19 cellular contexts compared by ENCODE assay signal in the genomic region with DNA sequence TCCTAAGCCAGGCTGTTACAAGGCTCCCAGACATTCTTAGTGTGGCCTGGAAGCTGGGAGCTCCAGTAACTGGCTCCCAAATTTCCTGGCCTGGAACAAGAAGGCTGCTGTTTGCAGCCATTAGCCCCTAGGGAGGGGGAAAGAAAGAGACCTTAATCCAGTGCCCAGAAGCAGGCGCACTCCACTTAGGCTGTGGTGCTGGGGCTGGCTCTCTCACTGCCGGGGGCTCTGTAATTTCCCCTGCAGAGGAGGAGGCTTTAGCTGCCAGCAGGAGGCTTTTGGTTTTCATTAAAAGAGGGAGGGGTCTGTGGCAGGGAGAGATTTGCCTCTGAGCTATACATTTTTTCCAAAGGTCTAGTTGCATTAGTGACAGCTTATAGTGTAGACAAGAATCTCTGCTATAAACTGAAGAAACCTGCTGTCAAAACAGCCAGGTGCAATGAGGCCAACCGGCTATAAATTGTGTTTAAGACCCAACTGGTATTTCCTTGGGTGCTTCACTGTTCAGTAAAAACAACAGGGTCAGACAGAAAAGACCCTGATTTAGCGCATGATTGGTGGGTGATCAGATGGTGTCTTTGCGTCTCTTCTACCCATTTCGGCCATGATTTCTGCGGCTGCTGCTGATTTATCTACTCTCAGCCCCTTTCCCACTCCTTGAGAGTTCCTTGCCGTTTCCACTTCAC.
A peak's percentile ranks its signal among the peaks of the same experiment; 100 is the strongest.
DNase-seq lines count a peak whose midpoint lies in the region; ATAC-seq and TF ChIP-seq lines count a peak whose summit lies in the region.
"Had no signal": no experiment of that assay in that cellular context is flagged by ENCODE, and none has a peak within 500 bp of the region (broad histone marks: within the 10 kb centered on the region; RNA-seq: fewer than 3 reads in every experiment).

No MANE protein-coding gene starts in this region.

- TF ChIP-seq CTCF in neural crest cell (conservative IDR thresholded peaks at IDR 0.05) = peak; percentile 32

- H3K4me1 Mint-ChIP-seq in neural crest cell = peaks cover 49% of the 10 kb centered on the region

- no peak overlapping the region for H3K4me3 Mint-ChIP-seq in neural crest cell
- H3K4me3 Mint-ChIP-seq: activated CD4-positive, alpha-beta T cell treated with anti-CD3 and anti-CD28 coated beads, Interleukin-2, amount 10 ng/mL, durations not matched to agents 24 days and 14 days had no signal

- no peaks in the 10 kb centered on the region for H3K9me3 Mint-ChIP-seq in neural crest cell
- H3K9me3 Mint-ChIP-seq: activated CD4-positive, alpha-beta T cell treated with anti-CD3 and anti-CD28 coated beads, Interleukin-2, amount 10 ng/mL, durations not matched to agents 24 days and 14 days had no signal

- ATAC-seq in HG02981 (IDR thresholded peaks at IDR 0.05; ENCODE audit: unreplicated experiment) = no peak
- ATAC-seq: mucosa of descending colon, PC-3 had no signal

- H3K27me3 Mint-ChIP-seq in neural crest cell (ENCODE audit: low read depth) = no peaks in the 10 kb centered on the region
- H3K27me3 Mint-ChIP-seq: activated CD4-positive, alpha-beta T cell treated with anti-CD3 and anti-CD28 coated beads, Interleukin-2, amount 10 ng/mL, durations not matched to agents 24 days and 14 days had no signal

- DNase-seq in ELF-1 (ENCODE audit: low read depth, low spot score) = peak; percentile 94
- DNase-seq in NCI-H2227 treated with DMSO at 0.1 percent for 48 hours (lab: John Stamatoyannopoulos, UW) = peak; percentile 25
- peak; percentile 66 for DNase-seq in ecto neural progenitor cell (ENCODE audit: low spot score)
- DNase-seq in neural crest cell (ENCODE audit: low read depth, low spot score) = no peak
- DNase-seq in middle frontal gyrus (ENCODE audit: extremely low spot score, low spot score) = no peak
- DNase-seq in NCI-H2081 treated with DMSO at 0.1 percent for 48 hours (lab: John Stamatoyannopoulos, UW) = no peak
- no peak for DNase-seq in epidermal melanocyte (ENCODE audit: insufficient read length, low spot score)
- DNase-seq: activated CD4-positive, alpha-beta T cell treated with anti-CD3 and anti-CD28 coated beads, Interleukin-2, amount 10 ng/mL, durations not matched to agents 24 days and 14 days; activated CD8-positive, alpha-beta memory T cell treated with anti-CD3 and anti-CD28 coated beads, Interleukin-2, amount 50 U/mL, for 48 hours; anterior cingulate cortex; HCEC 1CT; mucosa of descending colon; NCI-H1092 treated with DMSO at 0.1 percent for 48 hours; NCI-H2081; NCI-H526 treated with DMSO at 0.1 percent for 48 hours; occipital lobe; PC-3; stimulated activated naive CD4-positive, alpha-beta T cell treated with Interleukin-2 at 50 U/mL for 16 hours had no signal

- no peaks in the 10 kb centered on the region for H3K36me3 Mint-ChIP-seq in neural crest cell (ENCODE audit: low read depth)

- H3K27ac Mint-ChIP-seq in neural crest cell (ENCODE audit: unreplicated experiment) = peak overlapping the region; percentile 76
- H3K27ac Mint-ChIP-seq: activated CD4-positive, alpha-beta T cell treated with anti-CD3 and anti-CD28 coated beads, Interleukin-2, amount 10 ng/mL, durations not matched to agents 24 days and 14 days had no signal

Comparison
In these comparisons a context has a peak if more than half of its experiments do, and no peak if none do; other contexts are left out.
1. DNase-seq: peak in ELF-1 (single experiment), NCI-H2227 treated with DMSO at 0.1 percent for 48 hours (single experiment) and ecto neural progenitor cell (single experiment); none in neural crest cell (single experiment), middle frontal gyrus (single experiment), NCI-H2081 treated with DMSO at 0.1 percent for 48 hours (single experiment) and epidermal melanocyte (single experiment).